ENCODE assay signal across 17 cellular contexts in the genomic region with DNA sequence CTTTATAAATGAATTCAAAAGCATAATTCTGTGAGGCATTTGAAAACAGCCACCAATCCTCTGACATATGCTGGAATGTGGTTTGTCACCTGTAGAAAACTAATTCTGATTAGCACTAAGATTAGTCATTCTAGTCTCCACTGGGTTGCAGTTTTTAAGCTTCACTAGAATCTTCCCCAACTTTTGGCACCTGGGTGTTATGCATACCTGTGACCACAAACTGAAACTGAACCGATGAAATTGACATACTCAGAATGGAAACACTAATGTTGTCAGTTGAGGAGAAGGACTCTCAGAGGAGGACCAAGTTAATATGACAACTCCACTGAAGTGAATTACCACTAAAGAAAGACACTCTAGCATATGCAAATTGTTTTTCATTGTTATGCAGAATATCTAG.
A peak's percentile ranks its signal among the peaks of the same experiment; 100 is the strongest.
DNase-seq lines count a peak whose midpoint lies in the region; ATAC-seq lines count a peak whose summit lies in the region.
"Had no signal": no experiment of that assay in that cellular context is flagged by ENCODE, and none has a peak within 500 bp of the region (broad histone marks: within the 10 kb centered on the region; RNA-seq: fewer than 3 reads in every experiment).

No MANE protein-coding gene starts in this region.

- WGBS in mesendoderm (ENCODE audit: extremely low coverage, insufficient coverage, low lambda C conversion rate): no CpG with 5 or more reads among the region's 1 CpG

- peak; percentile 63 for DNase-seq in mesendoderm
- no peak for DNase-seq in OCI-M2 (lab: John Stamatoyannopoulos, UW; ENCODE audit: unreplicated experiment)
- no peak for DNase-seq in HT-29 (ENCODE audit: low spot score)
- DNase-seq: activated naive CD4-positive, alpha-beta T cell treated with anti-CD3 and anti-CD28 coated beads, Interleukin-2, amount 10 ng/mL, durations not matched to agents 7 days and 5 days; body of pancreas; DMS153; NCI-H2081; NCI-H774; T-helper 1 cell; uterus had no signal

- H3K27ac ChIP-seq in mesendoderm (ENCODE audit: low read depth, low read length): no peak overlapping the region
- H3K27ac ChIP-seq: BLaER1, body of pancreas, uterus had no signal

- no peaks in the 10 kb centered on the region for H3K36me3 ChIP-seq in mesendoderm (ENCODE audit: control insufficient read depth, insufficient read depth, low read length)
- H3K36me3 ChIP-seq: BLaER1, uterus had no signal

- no peak overlapping the region for H2AK5ac ChIP-seq in mesendoderm (ENCODE audit: low read length)

- H4K5ac ChIP-seq in mesendoderm (ENCODE audit: low read length): no peak overlapping the region

- H3K4ac ChIP-seq in mesendoderm (ENCODE audit: low read depth, low read length): no peak overlapping the region

- no peaks in the 10 kb centered on the region for H3K27me3 ChIP-seq in mesendoderm (ENCODE audit: insufficient read depth, low read length, poor library complexity)
- H3K27me3 ChIP-seq: BLaER1, body of pancreas, uterus had no signal

- H3K4me1 ChIP-seq in mesendoderm (ENCODE audit: control insufficient read depth, low read depth, low read length): no peaks in the 10 kb centered on the region
- H3K4me1 ChIP-seq: BLaER1, body of pancreas, uterus had no signal

- H3K4me2 ChIP-seq in mesendoderm (ENCODE audit: low read length): no peak overlapping the region
- H3K4me2 ChIP-seq: BLaER1 had no signal

- H3K9ac ChIP-seq in mesendoderm (ENCODE audit: low read length): no peak overlapping the region
- H3K9ac ChIP-seq: BLaER1 had no signal

- H3K56ac ChIP-seq in mesendoderm (ENCODE audit: low read length): no peak overlapping the region

- no peak overlapping the region for H3K18ac ChIP-seq in mesendoderm (ENCODE audit: low read length)

- H3K4me3 ChIP-seq in mesendoderm (ENCODE audit: low read length): no peak overlapping the region
- H3K4me3 ChIP-seq: BLaER1, body of pancreas, uterus had no signal

- H3K79me1 ChIP-seq in mesendoderm (ENCODE audit: low read length): no peaks in the 10 kb centered on the region

- H2BK5ac ChIP-seq in mesendoderm (ENCODE audit: low read length): no peak overlapping the region

- no peak overlapping the region for H2BK120ac ChIP-seq in mesendoderm (ENCODE audit: low read depth, low read length)

- H3K23ac ChIP-seq in mesendoderm (ENCODE audit: low read length): no peak overlapping the region

- no peak overlapping the region for H2BK15ac ChIP-seq in mesendoderm (replicated peaks; ENCODE audit: low read depth)

- ATAC-seq in GM18867 (IDR thresholded peaks at IDR 0.05; ENCODE audit: unreplicated experiment): peak; percentile 98
- ATAC-seq in GM21515 (IDR thresholded peaks at IDR 0.05; ENCODE audit: unreplicated experiment): peak; percentile 82
- ATAC-seq in HG03342 (IDR thresholded peaks at IDR 0.05; ENCODE audit: unreplicated experiment): peak; percentile 75
- no peak for ATAC-seq in GM21526 (IDR thresholded peaks at IDR 0.05; ENCODE audit: low FRiP score, unreplicated experiment)
- ATAC-seq: body of pancreas; left lobe of liver; stimulated activated effector memory CD8-positive, alpha-beta T cell treated with anti-CD3 and anti-CD28 coated beads, Interleukin-12 subunit alpha, Interleukin-12 subunit beta, amount 100 ng/mL, for 72 hours had no signal

- H4K8ac ChIP-seq in mesendoderm (ENCODE audit: low read depth, low read length): no peak overlapping the region

- H3K79me2 ChIP-seq in mesendoderm (ENCODE audit: control insufficient read depth, insufficient read depth, low read length): no peaks in the 10 kb centered on the region
